2 cellular contexts compared by ENCODE assay signal in the genomic region with DNA sequence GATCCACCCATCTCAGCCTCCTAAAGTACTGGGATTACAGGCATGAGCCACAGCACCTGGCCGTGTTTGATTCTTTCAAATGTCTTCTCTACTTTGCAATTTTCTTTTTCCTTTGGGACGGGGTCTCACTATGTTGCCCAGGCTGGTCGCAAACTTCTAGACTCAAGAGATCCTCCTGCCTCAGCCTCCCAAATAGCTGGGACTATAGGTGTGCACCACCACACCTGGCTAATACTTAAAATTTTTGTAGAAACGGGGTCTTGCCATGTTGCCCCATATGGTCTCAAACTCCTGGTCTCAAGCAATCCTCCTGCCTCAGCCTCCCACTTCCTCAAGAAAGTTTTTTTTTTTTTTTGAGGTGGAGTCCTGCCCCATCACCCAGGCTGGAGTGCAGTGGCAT.
TF ChIP-seq lines count a peak whose summit lies in the region.

No MANE protein-coding gene starts in this region.

TF ChIP-seq in SK-N-SH, 30 proteins besides CTCF, POLR2A, EP300 and RAD21:
- no peak for TF ChIP-seq MEF2A (IDR thresholded peaks at IDR 0.05; ENCODE audit: borderline replicate concordance, low read depth)
- no peak for TF ChIP-seq EZH2phosphoT487 (IDR thresholded peaks at IDR 0.05; ENCODE audit: borderline replicate concordance, low read depth)
- TF ChIP-seq NFIC (IDR thresholded peaks at IDR 0.05; ENCODE audit: borderline replicate concordance) = no peak
- TF ChIP-seq FOXJ3 (CRISPR knock-in tag; IDR thresholded peaks at IDR 0.05) = no peak
- TF ChIP-seq GABPA (IDR thresholded peaks at IDR 0.05; ENCODE audit: low read depth) = no peak
- no peak for TF ChIP-seq YY1 (IDR thresholded peaks at IDR 0.05; ENCODE audit: low read depth)
- TF ChIP-seq TCF12 (IDR thresholded peaks at IDR 0.05) = no peak
- no peak for TF ChIP-seq RFX5 (IDR thresholded peaks at IDR 0.05; ENCODE audit: low read length)
- no peak for TF ChIP-seq ELF1 (IDR thresholded peaks at IDR 0.05)
- TF ChIP-seq SIN3A (IDR thresholded peaks at IDR 0.05; ENCODE audit: borderline replicate concordance, low read depth, low read length) = no peak

TF ChIP-seq in SK-N-SH treated with all-trans-retinoic acid at 6 μM for 48 hours, 23 proteins besides CTCF, POLR2A, EP300 and RAD21 (continued from another document):
- no peak for TF ChIP-seq PPARA (CRISPR knock-in tag; IDR thresholded peaks at IDR 0.05; ENCODE audit: borderline replicate concordance)
- TF ChIP-seq SNAI2 (CRISPR knock-in tag; IDR thresholded peaks at IDR 0.05) = no peak
- TF ChIP-seq, protein P1, sequence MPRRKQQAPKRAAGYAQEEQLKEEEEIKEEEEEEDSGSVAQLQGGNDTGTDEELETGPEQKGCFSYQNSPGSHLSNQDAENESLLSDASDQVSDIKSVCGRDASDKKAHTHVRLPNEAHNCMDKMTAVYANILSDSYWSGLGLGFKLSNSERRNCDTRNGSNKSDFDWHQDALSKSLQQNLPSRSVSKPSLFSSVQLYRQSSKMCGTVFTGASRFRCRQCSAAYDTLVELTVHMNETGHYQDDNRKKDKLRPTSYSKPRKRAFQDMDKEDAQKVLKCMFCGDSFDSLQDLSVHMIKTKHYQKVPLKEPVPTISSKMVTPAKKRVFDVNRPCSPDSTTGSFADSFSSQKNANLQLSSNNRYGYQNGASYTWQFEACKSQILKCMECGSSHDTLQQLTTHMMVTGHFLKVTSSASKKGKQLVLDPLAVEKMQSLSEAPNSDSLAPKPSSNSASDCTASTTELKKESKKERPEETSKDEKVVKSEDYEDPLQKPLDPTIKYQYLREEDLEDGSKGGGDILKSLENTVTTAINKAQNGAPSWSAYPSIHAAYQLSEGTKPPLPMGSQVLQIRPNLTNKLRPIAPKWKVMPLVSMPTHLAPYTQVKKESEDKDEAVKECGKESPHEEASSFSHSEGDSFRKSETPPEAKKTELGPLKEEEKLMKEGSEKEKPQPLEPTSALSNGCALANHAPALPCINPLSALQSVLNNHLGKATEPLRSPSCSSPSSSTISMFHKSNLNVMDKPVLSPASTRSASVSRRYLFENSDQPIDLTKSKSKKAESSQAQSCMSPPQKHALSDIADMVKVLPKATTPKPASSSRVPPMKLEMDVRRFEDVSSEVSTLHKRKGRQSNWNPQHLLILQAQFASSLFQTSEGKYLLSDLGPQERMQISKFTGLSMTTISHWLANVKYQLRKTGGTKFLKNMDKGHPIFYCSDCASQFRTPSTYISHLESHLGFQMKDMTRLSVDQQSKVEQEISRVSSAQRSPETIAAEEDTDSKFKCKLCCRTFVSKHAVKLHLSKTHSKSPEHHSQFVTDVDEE (CRISPR knock-in tag; IDR thresholded peaks at IDR 0.05) = no peak
- no peak for TF ChIP-seq ZFP3 (CRISPR knock-in tag; IDR thresholded peaks at IDR 0.05)
- no peak for TF ChIP-seq ZNF565 (CRISPR knock-in tag; conservative IDR thresholded peaks at IDR 0.05; ENCODE audit: low read depth)
- TF ChIP-seq BACH2 (CRISPR knock-in tag; IDR thresholded peaks at IDR 0.05; ENCODE audit: borderline replicate concordance) = no peak
- TF ChIP-seq, protein P2, sequence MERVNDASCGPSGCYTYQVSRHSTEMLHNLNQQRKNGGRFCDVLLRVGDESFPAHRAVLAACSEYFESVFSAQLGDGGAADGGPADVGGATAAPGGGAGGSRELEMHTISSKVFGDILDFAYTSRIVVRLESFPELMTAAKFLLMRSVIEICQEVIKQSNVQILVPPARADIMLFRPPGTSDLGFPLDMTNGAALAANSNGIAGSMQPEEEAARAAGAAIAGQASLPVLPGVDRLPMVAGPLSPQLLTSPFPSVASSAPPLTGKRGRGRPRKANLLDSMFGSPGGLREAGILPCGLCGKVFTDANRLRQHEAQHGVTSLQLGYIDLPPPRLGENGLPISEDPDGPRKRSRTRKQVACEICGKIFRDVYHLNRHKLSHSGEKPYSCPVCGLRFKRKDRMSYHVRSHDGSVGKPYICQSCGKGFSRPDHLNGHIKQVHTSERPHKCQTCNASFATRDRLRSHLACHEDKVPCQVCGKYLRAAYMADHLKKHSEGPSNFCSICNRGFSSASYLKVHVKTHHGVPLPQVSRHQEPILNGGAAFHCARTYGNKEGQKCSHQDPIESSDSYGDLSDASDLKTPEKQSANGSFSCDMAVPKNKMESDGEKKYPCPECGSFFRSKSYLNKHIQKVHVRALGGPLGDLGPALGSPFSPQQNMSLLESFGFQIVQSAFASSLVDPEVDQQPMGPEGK (CRISPR knock-in tag; IDR thresholded peaks at IDR 0.05; ENCODE audit: borderline replicate concordance) = no peak
- TF ChIP-seq GLIS3 (CRISPR knock-in tag; IDR thresholded peaks at IDR 0.05) = no peak
- TF ChIP-seq ZNF8 (CRISPR knock-in tag; IDR thresholded peaks at IDR 0.05) = no peak
- TF ChIP-seq OSR1 (CRISPR knock-in tag; IDR thresholded peaks at IDR 0.05) = no peak
- TF ChIP-seq, protein P3, sequence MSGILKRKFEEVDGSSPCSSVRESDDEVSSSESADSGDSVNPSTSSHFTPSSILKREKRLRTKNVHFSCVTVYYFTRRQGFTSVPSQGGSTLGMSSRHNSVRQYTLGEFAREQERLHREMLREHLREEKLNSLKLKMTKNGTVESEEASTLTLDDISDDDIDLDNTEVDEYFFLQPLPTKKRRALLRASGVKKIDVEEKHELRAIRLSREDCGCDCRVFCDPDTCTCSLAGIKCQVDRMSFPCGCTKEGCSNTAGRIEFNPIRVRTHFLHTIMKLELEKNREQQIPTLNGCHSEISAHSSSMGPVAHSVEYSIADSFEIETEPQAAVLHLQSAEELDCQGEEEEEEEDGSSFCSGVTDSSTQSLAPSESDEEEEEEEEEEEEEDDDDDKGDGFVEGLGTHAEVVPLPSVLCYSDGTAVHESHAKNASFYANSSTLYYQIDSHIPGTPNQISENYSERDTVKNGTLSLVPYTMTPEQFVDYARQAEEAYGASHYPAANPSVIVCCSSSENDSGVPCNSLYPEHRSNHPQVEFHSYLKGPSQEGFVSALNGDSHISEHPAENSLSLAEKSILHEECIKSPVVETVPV (CRISPR knock-in tag; IDR thresholded peaks at IDR 0.05) = no peak
- TF ChIP-seq ISL1 (CRISPR knock-in tag; IDR thresholded peaks at IDR 0.05) = no peak
- no peak for TF ChIP-seq ARNTL (CRISPR knock-in tag; IDR thresholded peaks at IDR 0.05; ENCODE audit: borderline replicate concordance, low read depth)
- TF ChIP-seq TOX (CRISPR knock-in tag; IDR thresholded peaks at IDR 0.05; ENCODE audit: borderline replicate concordance) = no peak
- TF ChIP-seq RARB (CRISPR knock-in tag; IDR thresholded peaks at IDR 0.05) = no peak
- TF ChIP-seq ZC3H10 (CRISPR knock-in tag; IDR thresholded peaks at IDR 0.05) = no peak
- TF ChIP-seq, protein P4, sequence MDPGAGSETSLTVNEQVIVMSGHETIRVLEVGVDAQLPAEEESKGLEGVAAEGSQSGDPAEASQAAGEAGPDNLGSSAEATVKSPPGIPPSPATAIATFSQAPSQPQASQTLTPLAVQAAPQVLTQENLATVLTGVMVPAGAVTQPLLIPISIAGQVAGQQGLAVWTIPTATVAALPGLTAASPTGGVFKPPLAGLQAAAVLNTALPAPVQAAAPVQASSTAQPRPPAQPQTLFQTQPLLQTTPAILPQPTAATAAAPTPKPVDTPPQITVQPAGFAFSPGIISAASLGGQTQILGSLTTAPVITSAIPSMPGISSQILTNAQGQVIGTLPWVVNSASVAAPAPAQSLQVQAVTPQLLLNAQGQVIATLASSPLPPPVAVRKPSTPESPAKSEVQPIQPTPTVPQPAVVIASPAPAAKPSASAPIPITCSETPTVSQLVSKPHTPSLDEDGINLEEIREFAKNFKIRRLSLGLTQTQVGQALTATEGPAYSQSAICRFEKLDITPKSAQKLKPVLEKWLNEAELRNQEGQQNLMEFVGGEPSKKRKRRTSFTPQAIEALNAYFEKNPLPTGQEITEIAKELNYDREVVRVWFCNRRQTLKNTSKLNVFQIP (CRISPR knock-in tag; IDR thresholded peaks at IDR 0.05; ENCODE audit: borderline replicate concordance, low read depth) = no peak
- TF ChIP-seq, protein P5, sequence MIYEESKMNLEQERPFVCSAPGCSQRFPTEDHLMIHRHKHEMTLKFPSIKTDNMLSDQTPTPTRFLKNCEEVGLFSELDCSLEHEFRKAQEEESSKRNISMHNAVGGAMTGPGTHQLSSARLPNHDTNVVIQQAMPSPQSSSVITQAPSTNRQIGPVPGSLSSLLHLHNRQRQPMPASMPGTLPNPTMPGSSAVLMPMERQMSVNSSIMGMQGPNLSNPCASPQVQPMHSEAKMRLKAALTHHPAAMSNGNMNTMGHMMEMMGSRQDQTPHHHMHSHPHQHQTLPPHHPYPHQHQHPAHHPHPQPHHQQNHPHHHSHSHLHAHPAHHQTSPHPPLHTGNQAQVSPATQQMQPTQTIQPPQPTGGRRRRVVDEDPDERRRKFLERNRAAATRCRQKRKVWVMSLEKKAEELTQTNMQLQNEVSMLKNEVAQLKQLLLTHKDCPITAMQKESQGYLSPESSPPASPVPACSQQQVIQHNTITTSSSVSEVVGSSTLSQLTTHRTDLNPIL (CRISPR knock-in tag; IDR thresholded peaks at IDR 0.05; ENCODE audit: low read depth) = no peak
- TF ChIP-seq ZNF70 (CRISPR knock-in tag; IDR thresholded peaks at IDR 0.05) = no peak
